In genomic region chr17:6699997-6700947, GRCh38 we compare ENCODE assay signal across 1 cellular context.
TF ChIP-seq lines count a peak whose summit lies in the region.

No MANE protein-coding gene starts in this region.

TF ChIP-seq in HepG2, 621 proteins besides CTCF, POLR2A, EP300 and RAD21 (continued from another document and continues in another):
- TF ChIP-seq, protein P1, sequence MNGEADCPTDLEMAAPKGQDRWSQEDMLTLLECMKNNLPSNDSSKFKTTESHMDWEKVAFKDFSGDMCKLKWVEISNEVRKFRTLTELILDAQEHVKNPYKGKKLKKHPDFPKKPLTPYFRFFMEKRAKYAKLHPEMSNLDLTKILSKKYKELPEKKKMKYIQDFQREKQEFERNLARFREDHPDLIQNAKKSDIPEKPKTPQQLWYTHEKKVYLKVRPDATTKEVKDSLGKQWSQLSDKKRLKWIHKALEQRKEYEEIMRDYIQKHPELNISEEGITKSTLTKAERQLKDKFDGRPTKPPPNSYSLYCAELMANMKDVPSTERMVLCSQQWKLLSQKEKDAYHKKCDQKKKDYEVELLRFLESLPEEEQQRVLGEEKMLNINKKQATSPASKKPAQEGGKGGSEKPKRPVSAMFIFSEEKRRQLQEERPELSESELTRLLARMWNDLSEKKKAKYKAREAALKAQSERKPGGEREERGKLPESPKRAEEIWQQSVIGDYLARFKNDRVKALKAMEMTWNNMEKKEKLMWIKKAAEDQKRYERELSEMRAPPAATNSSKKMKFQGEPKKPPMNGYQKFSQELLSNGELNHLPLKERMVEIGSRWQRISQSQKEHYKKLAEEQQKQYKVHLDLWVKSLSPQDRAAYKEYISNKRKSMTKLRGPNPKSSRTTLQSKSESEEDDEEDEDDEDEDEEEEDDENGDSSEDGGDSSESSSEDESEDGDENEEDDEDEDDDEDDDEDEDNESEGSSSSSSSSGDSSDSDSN (CRISPR knock-in tag; IDR thresholded peaks at IDR 0.05), result peak; percentile 48; the same call in 1 of the 2 replicates
- TF ChIP-seq, protein P2, sequence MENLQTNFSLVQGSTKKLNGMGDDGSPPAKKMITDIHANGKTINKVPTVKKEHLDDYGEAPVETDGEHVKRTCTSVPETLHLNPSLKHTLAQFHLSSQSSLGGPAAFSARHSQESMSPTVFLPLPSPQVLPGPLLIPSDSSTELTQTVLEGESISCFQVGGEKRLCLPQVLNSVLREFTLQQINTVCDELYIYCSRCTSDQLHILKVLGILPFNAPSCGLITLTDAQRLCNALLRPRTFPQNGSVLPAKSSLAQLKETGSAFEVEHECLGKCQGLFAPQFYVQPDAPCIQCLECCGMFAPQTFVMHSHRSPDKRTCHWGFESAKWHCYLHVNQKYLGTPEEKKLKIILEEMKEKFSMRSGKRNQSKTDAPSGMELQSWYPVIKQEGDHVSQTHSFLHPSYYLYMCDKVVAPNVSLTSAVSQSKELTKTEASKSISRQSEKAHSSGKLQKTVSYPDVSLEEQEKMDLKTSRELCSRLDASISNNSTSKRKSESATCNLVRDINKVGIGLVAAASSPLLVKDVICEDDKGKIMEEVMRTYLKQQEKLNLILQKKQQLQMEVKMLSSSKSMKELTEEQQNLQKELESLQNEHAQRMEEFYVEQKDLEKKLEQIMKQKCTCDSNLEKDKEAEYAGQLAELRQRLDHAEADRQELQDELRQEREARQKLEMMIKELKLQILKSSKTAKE (CRISPR knock-in tag; IDR thresholded peaks at IDR 0.05; ENCODE audit: borderline replicate concordance), result peak; percentile 96
- TF ChIP-seq ZC3H13 (CRISPR knock-in tag; IDR thresholded peaks at IDR 0.05) (0 out of 2 replicates have a peak, but pooled peaks have one; percentile 59), MAFK (conservative IDR thresholded peaks at IDR 0.05 in 1 of 2, IDR thresholded peaks at IDR 0.05 in 1 of 2; ENCODE audit: low read length in 2 of 2) (0 out of 4 replicates have a peak, but pooled peaks of 1 of the 2 experiments have one; percentile 0), RORA (CRISPR knock-in tag; IDR thresholded peaks at IDR 0.05) (no peak), ZNF230 (CRISPR knock-in tag; IDR thresholded peaks at IDR 0.05) (peak; percentile 27), HNRNPK (IDR thresholded peaks at IDR 0.05; ENCODE audit: low read depth, low read length, poor library complexity, severe bottlenecking) (no peak), ZNF33A (CRISPR knock-in tag; IDR thresholded peaks at IDR 0.05; ENCODE audit: borderline replicate concordance) (peak; percentile 83; the same call in 1 of the 2 replicates), ZNF337 (CRISPR knock-in tag; IDR thresholded peaks at IDR 0.05; ENCODE audit: borderline replicate concordance, low read depth) (peak; percentile 66; the same call in 1 of the 2 replicates), ZNF30 (CRISPR knock-in tag; IDR thresholded peaks at IDR 0.05) (no peak), ZBTB10 (CRISPR knock-in tag; IDR thresholded peaks at IDR 0.05; ENCODE audit: borderline replicate concordance) (no peak; the same call in 1 of the 2 replicates), FUBP1 (CRISPR knock-in tag; IDR thresholded peaks at IDR 0.05; ENCODE audit: borderline replicate concordance) (peak; percentile 57; the same call in 1 of the 2 replicates), POLR2G (IDR thresholded peaks at IDR 0.05; ENCODE audit: low read depth, low read length) (peak; percentile 67), GATAD2A (CRISPR knock-in tag; IDR thresholded peaks at IDR 0.05) (peak; percentile 96), FOXA1 (IDR thresholded peaks at IDR 0.05) (no peak), FOXA1 (CRISPR knock-in tag; IDR thresholded peaks at IDR 0.05) (peak; percentile 82), TGIF2 (CRISPR knock-in tag; IDR thresholded peaks at IDR 0.05) (peak; percentile 50; the same call in 1 of the 2 replicates), ZNF569 (CRISPR knock-in tag; IDR thresholded peaks at IDR 0.05; ENCODE audit: borderline replicate concordance) (0 out of 2 replicates have a peak, but pooled peaks have one; percentile 24), TP53 (CRISPR knock-in tag; conservative IDR thresholded peaks at IDR 0.05) (no peak; the same call in 1 of the 2 replicates), ZNF883 (CRISPR knock-in tag; IDR thresholded peaks at IDR 0.05; ENCODE audit: not compliant biosample characterization) (no peak), GMEB2 (CRISPR knock-in tag; IDR thresholded peaks at IDR 0.05; ENCODE audit: low read depth) (no peak), TBP (CRISPR knock-in tag; IDR thresholded peaks at IDR 0.05) (no peak), ZNF441 (CRISPR knock-in tag; IDR thresholded peaks at IDR 0.05; ENCODE audit: borderline replicate concordance) (no peak), HCFC1 (IDR thresholded peaks at IDR 0.05; ENCODE audit: low read depth, low read length) (no peak), KAT2B (IDR thresholded peaks at IDR 0.05; ENCODE audit: borderline replicate concordance, low read depth, low read length) (no peak), ZNF136 (CRISPR knock-in tag; IDR thresholded peaks at IDR 0.05; ENCODE audit: low read depth) (0 out of 2 replicates have a peak, but pooled peaks have one; percentile 75), KMT2B (CRISPR knock-in tag; IDR thresholded peaks at IDR 0.05) (peak; percentile 57; the same call in 1 of the 2 replicates), MEF2D (CRISPR knock-in tag; IDR thresholded peaks at IDR 0.05) (peak; percentile 99), MED13 (CRISPR knock-in tag; IDR thresholded peaks at IDR 0.05) (peak; percentile 87), REPIN1 (CRISPR knock-in tag; IDR thresholded peaks at IDR 0.05; ENCODE audit: borderline replicate concordance, low read depth) (peak; percentile 89), CREBL2 (CRISPR knock-in tag; IDR thresholded peaks at IDR 0.05; ENCODE audit: borderline replicate concordance) (no peak)
- TF ChIP-seq, protein P3, sequence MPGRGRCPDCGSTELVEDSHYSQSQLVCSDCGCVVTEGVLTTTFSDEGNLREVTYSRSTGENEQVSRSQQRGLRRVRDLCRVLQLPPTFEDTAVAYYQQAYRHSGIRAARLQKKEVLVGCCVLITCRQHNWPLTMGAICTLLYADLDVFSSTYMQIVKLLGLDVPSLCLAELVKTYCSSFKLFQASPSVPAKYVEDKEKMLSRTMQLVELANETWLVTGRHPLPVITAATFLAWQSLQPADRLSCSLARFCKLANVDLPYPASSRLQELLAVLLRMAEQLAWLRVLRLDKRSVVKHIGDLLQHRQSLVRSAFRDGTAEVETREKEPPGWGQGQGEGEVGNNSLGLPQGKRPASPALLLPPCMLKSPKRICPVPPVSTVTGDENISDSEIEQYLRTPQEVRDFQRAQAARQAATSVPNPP (CRISPR knock-in tag; IDR thresholded peaks at IDR 0.05), result peak; percentile 81
- TF ChIP-seq, protein P4, sequence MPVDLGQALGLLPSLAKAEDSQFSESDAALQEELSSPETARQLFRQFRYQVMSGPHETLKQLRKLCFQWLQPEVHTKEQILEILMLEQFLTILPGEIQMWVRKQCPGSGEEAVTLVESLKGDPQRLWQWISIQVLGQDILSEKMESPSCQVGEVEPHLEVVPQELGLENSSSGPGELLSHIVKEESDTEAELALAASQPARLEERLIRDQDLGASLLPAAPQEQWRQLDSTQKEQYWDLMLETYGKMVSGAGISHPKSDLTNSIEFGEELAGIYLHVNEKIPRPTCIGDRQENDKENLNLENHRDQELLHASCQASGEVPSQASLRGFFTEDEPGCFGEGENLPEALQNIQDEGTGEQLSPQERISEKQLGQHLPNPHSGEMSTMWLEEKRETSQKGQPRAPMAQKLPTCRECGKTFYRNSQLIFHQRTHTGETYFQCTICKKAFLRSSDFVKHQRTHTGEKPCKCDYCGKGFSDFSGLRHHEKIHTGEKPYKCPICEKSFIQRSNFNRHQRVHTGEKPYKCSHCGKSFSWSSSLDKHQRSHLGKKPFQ (CRISPR knock-in tag; IDR thresholded peaks at IDR 0.05; ENCODE audit: insufficient replicate concordance), result peak; percentile 71
- TF ChIP-seq, protein P5, sequence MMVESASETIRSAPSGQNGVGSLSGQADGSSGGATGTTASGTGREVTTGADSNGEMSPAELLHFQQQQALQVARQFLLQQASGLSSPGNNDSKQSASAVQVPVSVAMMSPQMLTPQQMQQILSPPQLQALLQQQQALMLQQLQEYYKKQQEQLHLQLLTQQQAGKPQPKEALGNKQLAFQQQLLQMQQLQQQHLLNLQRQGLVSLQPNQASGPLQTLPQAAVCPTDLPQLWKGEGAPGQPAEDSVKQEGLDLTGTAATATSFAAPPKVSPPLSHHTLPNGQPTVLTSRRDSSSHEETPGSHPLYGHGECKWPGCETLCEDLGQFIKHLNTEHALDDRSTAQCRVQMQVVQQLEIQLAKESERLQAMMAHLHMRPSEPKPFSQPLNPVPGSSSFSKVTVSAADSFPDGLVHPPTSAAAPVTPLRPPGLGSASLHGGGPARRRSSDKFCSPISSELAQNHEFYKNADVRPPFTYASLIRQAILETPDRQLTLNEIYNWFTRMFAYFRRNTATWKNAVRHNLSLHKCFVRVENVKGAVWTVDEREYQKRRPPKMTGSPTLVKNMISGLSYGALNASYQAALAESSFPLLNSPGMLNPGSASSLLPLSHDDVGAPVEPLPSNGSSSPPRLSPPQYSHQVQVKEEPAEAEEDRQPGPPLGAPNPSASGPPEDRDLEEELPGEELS (CRISPR knock-in tag; IDR thresholded peaks at IDR 0.05), result peak; percentile 95
- TF ChIP-seq, protein P6, sequence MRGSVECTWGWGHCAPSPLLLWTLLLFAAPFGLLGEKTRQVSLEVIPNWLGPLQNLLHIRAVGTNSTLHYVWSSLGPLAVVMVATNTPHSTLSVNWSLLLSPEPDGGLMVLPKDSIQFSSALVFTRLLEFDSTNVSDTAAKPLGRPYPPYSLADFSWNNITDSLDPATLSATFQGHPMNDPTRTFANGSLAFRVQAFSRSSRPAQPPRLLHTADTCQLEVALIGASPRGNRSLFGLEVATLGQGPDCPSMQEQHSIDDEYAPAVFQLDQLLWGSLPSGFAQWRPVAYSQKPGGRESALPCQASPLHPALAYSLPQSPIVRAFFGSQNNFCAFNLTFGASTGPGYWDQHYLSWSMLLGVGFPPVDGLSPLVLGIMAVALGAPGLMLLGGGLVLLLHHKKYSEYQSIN (CRISPR knock-in tag; IDR thresholded peaks at IDR 0.05; ENCODE audit: borderline replicate concordance), result no peak
- TF ChIP-seq, protein P7, sequence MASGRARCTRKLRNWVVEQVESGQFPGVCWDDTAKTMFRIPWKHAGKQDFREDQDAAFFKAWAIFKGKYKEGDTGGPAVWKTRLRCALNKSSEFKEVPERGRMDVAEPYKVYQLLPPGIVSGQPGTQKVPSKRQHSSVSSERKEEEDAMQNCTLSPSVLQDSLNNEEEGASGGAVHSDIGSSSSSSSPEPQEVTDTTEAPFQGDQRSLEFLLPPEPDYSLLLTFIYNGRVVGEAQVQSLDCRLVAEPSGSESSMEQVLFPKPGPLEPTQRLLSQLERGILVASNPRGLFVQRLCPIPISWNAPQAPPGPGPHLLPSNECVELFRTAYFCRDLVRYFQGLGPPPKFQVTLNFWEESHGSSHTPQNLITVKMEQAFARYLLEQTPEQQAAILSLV (CRISPR knock-in tag; IDR thresholded peaks at IDR 0.05; ENCODE audit: borderline replicate concordance), result 0 out of 2 replicates have a peak, but pooled peaks have one; percentile 26
